Comparison of ENCODE assay signal across 40 cellular contexts in genomic region chr6:142193621-142194020, GRCh38. TPM values are rescaled to one million over a fixed set of nuclear protein-coding genes. Genes with fewer than 3 reads are reported as not detected.
"Had no signal": no experiment of that assay in that cellular context is flagged by ENCODE, and none has a peak within 500 bp of the region (broad histone marks: within the 10 kb centered on the region; RNA-seq: fewer than 3 reads in every experiment).

No MANE protein-coding gene starts in this region.

- H3K27me3 ChIP-seq: MG63 had no signal

- H3K4me3 ChIP-seq: MG63 had no signal

- DNase-seq: Karpas-422, Kasumi-1, MG63, MM.1S, MV-4-11, NCI-H1048, NCI-H1092, NCI-H1092 treated with DMSO at 0.1 percent for 48 hours, NCI-H1105, NCI-H1105 treated with DMSO at 0.1 percent for 48 hours, NCI-H1417, NCI-H1417 treated with DMSO at 0.1 percent for 48 hours, NCI-H1436, NCI-H1436 treated with DMSO at 0.1 percent for 48 hours, NCI-H146, NCI-H1694, NCI-H1694 treated with DMSO at 0.1 percent for 48 hours, NCI-H187, NCI-H187 treated with DMSO at 0.1 percent for 48 hours, NCI-H1930, NCI-H2029, NCI-H2029 treated with DMSO at 0.1 percent for 48 hours, NCI-H2081, NCI-H2081 treated with DMSO at 0.1 percent for 48 hours, NCI-H2107, NCI-H2171, NCI-H2171 treated with DMSO at 0.1 percent for 48 hours, NCI-H2227 treated with DMSO at 0.1 percent for 48 hours, NCI-H226, NCI-H345, NCI-H446, NCI-H446 treated with DMSO at 0.1 percent for 48 hours, NCI-H510A, NCI-H510A treated with DMSO at 0.1 percent for 48 hours, NCI-H524, NCI-H524 treated with DMSO at 0.1 percent for 48 hours had no signal

RNA-seq across cellular contexts. Expression of gene NMBR, which starts 46.7 kb away (rescaled TPM):
- total RNA-seq: LHCN-M2, M059J, MCF 10A, NCI-H460 had no signal
